In genomic region chr17:82627405-82627804, GRCh38 we compare ENCODE assay signal across 1 cellular context.
TF ChIP-seq lines count a peak whose summit lies in the region.

No MANE protein-coding gene starts in this region.

TF ChIP-seq in K562, 482 proteins besides CTCF, POLR2A, EP300 and RAD21:
- TF ChIP-seq POLR2G (IDR thresholded peaks at IDR 0.05; ENCODE audit: low read depth, low read length) = peak; percentile 48; the same call in 1 of the 2 replicates
- peak; percentile 68 for TF ChIP-seq RBM22 (IDR thresholded peaks at IDR 0.05; ENCODE audit: low read depth, low read length, poor library complexity, severe bottlenecking)
- TF ChIP-seq RBFOX2 (IDR thresholded peaks at IDR 0.05; ENCODE audit: low read depth, low read length) = 0 out of 2 replicates have a peak, but pooled peaks have one; percentile 19
- TF ChIP-seq NELFE (IDR thresholded peaks at IDR 0.05; ENCODE audit: insufficient read depth, insufficient read length) = no peak
